In genomic region chr21:33541105-33541711, GRCh38 we compare ENCODE assay signal across 1 cellular context.
TF ChIP-seq lines count a peak whose summit lies in the region.

No MANE protein-coding gene starts in this region.

TF ChIP-seq in K562, 482 proteins besides CTCF, POLR2A, EP300 and RAD21 (continues in another document):
- TF ChIP-seq CBFA2T3 (IDR thresholded peaks at IDR 0.05) (no peak), RAD51 (IDR thresholded peaks at IDR 0.05; ENCODE audit: borderline replicate concordance, low read depth) (no peak), HDGF (IDR thresholded peaks at IDR 0.05) (0 out of 2 replicates have a peak, but pooled peaks have one; percentile 31), MAFF (IDR thresholded peaks at IDR 0.05; ENCODE audit: low read length) (no peak), MTA1 (IDR thresholded peaks at IDR 0.05; ENCODE audit: borderline replicate concordance) (no peak), SRSF7 (optimal IDR thresholded peaks at IDR 0.05; ENCODE audit: low read depth, low read length) (no peak), TCF3 (CRISPR knock-in tag; IDR thresholded peaks at IDR 0.05) (peak; percentile 27; the same call in 1 of the 2 replicates), ZNF253 (CRISPR knock-in tag; conservative IDR thresholded peaks at IDR 0.05) (no peak), GABPA (tag; conservative IDR thresholded peaks at IDR 0.05; ENCODE audit: low read depth) (no peak), RCOR1 (IDR thresholded peaks at IDR 0.05; ENCODE audit: borderline replicate concordance in 1 of 2, low read depth in 2 of 2, low read length in 2 of 2) (peak in 1 of 2 experiments; percentile 65; a peak in 1 of 4 replicates), MCM7 (IDR thresholded peaks at IDR 0.05) (no peak), MECOM (CRISPR knock-in tag; IDR thresholded peaks at IDR 0.05) (no peak), ZFPM2 (CRISPR knock-in tag; IDR thresholded peaks at IDR 0.05) (no peak), SPI1 (IDR thresholded peaks at IDR 0.05; ENCODE audit: borderline replicate concordance, low read depth, low read length) (no peak), HNRNPLL (IDR thresholded peaks at IDR 0.05; ENCODE audit: low read depth, low read length, poor library complexity, severe bottlenecking) (no peak), BCOR (IDR thresholded peaks at IDR 0.05) (peak; percentile 91), PHF21A (IDR thresholded peaks at IDR 0.05; ENCODE audit: borderline replicate concordance, low read depth) (0 out of 2 replicates have a peak, but pooled peaks have one; percentile 24), SIN3A (IDR thresholded peaks at IDR 0.05; ENCODE audit: borderline replicate concordance in 2 of 2, control insufficient read depth in 1 of 2, low read depth in 2 of 2, low read length in 2 of 2) (peak in 1 of 2 experiments; percentile 46; a peak in 1 of 4 replicates), TCF7L2 (IDR thresholded peaks at IDR 0.05; ENCODE audit: low read depth, low read length) (no peak), NR2C1 (IDR thresholded peaks at IDR 0.05) (no peak; the same call in 1 of the 2 replicates), NR2C1 (tag; IDR thresholded peaks at IDR 0.05) (0 out of 2 replicates have a peak, but pooled peaks have one; percentile 9), TCFL5 (CRISPR knock-in tag; conservative IDR thresholded peaks at IDR 0.05) (no peak), ZNF121 (CRISPR knock-in tag; conservative IDR thresholded peaks at IDR 0.05) (peak; percentile 61), SLC30A9 (CRISPR knock-in tag; IDR thresholded peaks at IDR 0.05) (no peak), ESRRA (IDR thresholded peaks at IDR 0.05; ENCODE audit: borderline replicate concordance, low read depth) (peak; percentile 76; the same call in 1 of the 2 replicates), TGIF2 (CRISPR knock-in tag; IDR thresholded peaks at IDR 0.05) (no peak), EHMT2 (IDR thresholded peaks at IDR 0.05) (peak; percentile 56; the same call in 1 of the 2 replicates), CREB3 (tag; conservative IDR thresholded peaks at IDR 0.05; ENCODE audit: low read depth) (no peak), CBFB (CRISPR knock-in tag; IDR thresholded peaks at IDR 0.05) (no peak), MTA3 (IDR thresholded peaks at IDR 0.05; ENCODE audit: borderline replicate concordance) (no peak), HNRNPL (IDR thresholded peaks at IDR 0.05; ENCODE audit: low read depth, low read length) (no peak), CHD2 (IDR thresholded peaks at IDR 0.05; ENCODE audit: low read depth, low read length) (no peak), CTBP1 (IDR thresholded peaks at IDR 0.05; ENCODE audit: borderline replicate concordance) (no peak), BACH1 (tag; IDR thresholded peaks at IDR 0.05) (0 out of 2 replicates have a peak, but pooled peaks have one; percentile 6), SMAD1 (IDR thresholded peaks at IDR 0.05; ENCODE audit: low read depth, low read length, partially characterized antibody) (no peak), SMARCA5 (IDR thresholded peaks at IDR 0.05) (peak; percentile 87), MLLT1 (IDR thresholded peaks at IDR 0.05) (0 out of 4 replicates have a peak, but pooled peaks have one; percentile 10 to 39), L3MBTL2 (IDR thresholded peaks at IDR 0.05) (no peak), NR2C2 (CRISPR knock-in tag; IDR thresholded peaks at IDR 0.05) (no peak), NR2C2 (tag; IDR thresholded peaks at IDR 0.05) (0 out of 2 replicates have a peak, but pooled peaks have one; percentile 46), ZNF551 (CRISPR knock-in tag; IDR thresholded peaks at IDR 0.05) (no peak), ZNF655 (CRISPR knock-in tag; IDR thresholded peaks at IDR 0.05) (no peak), ZNF707 (CRISPR knock-in tag; conservative IDR thresholded peaks at IDR 0.05) (peak; percentile 5; the same call in 1 of the 2 replicates), ZNF311 (CRISPR knock-in tag; IDR thresholded peaks at IDR 0.05) (no peak), MYC (IDR thresholded peaks at IDR 0.05; ENCODE audit: low read depth, low read length) (peak; percentile 32; the same call in 1 of the 2 replicates), MYC (CRISPR knock-in tag; IDR thresholded peaks at IDR 0.05; ENCODE audit: borderline replicate concordance, low read depth) (no peak), CEBPG (CRISPR knock-in tag; IDR thresholded peaks at IDR 0.05) (peak; percentile 88), CEBPG (tag; conservative IDR thresholded peaks at IDR 0.05 in 1 of 2, IDR thresholded peaks at IDR 0.05 in 1 of 2) (peak; percentile 74 to 82), ZBTB40 (IDR thresholded peaks at IDR 0.05) (peak; percentile 9; the same call in 1 of the 2 replicates), ZBTB40 (CRISPR knock-in tag; IDR thresholded peaks at IDR 0.05) (no peak)
- TF ChIP-seq, protein P1, sequence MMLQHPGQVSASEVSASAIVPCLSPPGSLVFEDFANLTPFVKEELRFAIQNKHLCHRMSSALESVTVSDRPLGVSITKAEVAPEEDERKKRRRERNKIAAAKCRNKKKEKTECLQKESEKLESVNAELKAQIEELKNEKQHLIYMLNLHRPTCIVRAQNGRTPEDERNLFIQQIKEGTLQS (IDR thresholded peaks at IDR 0.05), result peak; percentile 82
- TF ChIP-seq, protein P1 (CRISPR knock-in tag; conservative IDR thresholded peaks at IDR 0.05), result no peak; the same call in 1 of the 2 replicates
- TF ChIP-seq, protein P2, sequence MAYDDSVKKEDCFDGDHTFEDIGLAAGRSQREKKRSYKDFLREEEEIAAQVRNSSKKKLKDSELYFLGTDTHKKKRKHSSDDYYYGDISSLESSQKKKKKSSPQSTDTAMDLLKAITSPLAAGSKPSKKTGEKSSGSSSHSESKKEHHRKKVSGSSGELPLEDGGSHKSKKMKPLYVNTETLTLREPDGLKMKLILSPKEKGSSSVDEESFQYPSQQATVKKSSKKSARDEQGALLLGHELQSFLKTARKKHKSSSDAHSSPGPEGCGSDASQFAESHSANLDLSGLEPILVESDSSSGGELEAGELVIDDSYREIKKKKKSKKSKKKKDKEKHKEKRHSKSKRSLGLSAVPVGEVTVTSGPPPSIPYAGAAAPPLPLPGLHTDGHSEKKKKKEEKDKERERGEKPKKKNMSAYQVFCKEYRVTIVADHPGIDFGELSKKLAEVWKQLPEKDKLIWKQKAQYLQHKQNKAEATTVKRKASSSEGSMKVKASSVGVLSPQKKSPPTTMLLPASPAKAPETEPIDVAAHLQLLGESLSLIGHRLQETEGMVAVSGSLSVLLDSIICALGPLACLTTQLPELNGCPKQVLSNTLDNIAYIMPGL (CRISPR knock-in tag; IDR thresholded peaks at IDR 0.05), result peak; percentile 44; the same call in 1 of the 2 replicates
- TF ChIP-seq, protein P3, sequence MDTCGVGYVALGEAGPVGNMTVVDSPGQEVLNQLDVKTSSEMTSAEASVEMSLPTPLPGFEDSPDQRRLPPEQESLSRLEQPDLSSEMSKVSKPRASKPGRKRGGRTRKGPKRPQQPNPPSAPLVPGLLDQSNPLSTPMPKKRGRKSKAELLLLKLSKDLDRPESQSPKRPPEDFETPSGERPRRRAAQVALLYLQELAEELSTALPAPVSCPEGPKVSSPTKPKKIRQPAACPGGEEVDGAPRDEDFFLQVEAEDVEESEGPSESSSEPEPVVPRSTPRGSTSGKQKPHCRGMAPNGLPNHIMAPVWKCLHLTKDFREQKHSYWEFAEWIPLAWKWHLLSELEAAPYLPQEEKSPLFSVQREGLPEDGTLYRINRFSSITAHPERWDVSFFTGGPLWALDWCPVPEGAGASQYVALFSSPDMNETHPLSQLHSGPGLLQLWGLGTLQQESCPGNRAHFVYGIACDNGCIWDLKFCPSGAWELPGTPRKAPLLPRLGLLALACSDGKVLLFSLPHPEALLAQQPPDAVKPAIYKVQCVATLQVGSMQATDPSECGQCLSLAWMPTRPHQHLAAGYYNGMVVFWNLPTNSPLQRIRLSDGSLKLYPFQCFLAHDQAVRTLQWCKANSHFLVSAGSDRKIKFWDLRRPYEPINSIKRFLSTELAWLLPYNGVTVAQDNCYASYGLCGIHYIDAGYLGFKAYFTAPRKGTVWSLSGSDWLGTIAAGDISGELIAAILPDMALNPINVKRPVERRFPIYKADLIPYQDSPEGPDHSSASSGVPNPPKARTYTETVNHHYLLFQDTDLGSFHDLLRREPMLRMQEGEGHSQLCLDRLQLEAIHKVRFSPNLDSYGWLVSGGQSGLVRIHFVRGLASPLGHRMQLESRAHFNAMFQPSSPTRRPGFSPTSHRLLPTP (IDR thresholded peaks at IDR 0.05; ENCODE audit: borderline replicate concordance, extremely low read depth, insufficient read length), result peak; percentile 75
